ENCODE assay signal across 1 cellular context in the genomic region with DNA sequence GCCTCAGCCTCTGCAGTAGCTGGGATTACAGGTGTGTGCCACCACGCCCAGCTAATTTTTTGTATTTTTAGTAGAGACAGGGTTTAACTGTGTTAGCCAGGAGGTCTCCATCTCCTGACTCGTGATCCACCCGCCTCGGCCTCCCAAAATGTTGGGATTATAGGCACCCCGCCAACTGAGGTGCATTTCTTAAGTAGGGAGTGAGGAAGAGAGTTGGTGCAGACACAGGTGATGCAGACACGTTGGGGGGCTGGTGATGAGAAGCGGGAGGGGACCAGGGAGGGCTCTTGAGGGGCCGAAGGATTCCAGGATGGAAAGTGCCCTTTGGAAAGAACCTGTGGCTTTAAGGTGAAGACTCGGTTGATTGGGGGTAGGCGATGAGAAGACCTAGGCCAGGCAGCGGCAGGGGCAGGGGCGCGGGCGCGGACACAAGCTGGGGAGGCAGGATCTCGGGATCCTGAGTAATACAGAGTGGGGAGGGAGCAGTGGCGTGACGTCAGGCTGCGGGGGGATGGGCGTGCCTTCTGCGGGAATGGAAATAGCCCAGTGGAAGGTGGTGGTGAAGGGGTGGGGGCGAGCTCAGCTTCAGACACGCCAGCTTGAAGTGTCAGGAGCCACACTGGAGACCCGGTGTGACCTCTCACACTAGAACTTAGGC.
TF ChIP-seq lines count a peak whose summit lies in the region.

No MANE protein-coding gene starts in this region.

TF ChIP-seq in HepG2, 621 proteins besides CTCF, POLR2A, EP300 and RAD21:
- TF ChIP-seq CREM (IDR thresholded peaks at IDR 0.05), result peak; percentile 16; the same call in 1 of the 2 replicates
- no peak for TF ChIP-seq CREM (CRISPR knock-in tag; IDR thresholded peaks at IDR 0.05)
- no peak for TF ChIP-seq REXO4 (CRISPR knock-in tag; IDR thresholded peaks at IDR 0.05; ENCODE audit: borderline replicate concordance)
- no peak for TF ChIP-seq SSRP1 (CRISPR knock-in tag; IDR thresholded peaks at IDR 0.05)
- TF ChIP-seq ZNF432 (CRISPR knock-in tag; IDR thresholded peaks at IDR 0.05; ENCODE audit: borderline replicate concordance), result no peak
- TF ChIP-seq TEAD2 (CRISPR knock-in tag; IDR thresholded peaks at IDR 0.05), result no peak
- peak; percentile 80 for TF ChIP-seq CREB1 (IDR thresholded peaks at IDR 0.05)
- TF ChIP-seq CREB1 (CRISPR knock-in tag; IDR thresholded peaks at IDR 0.05), result no peak
- no peak for TF ChIP-seq PHF20 (CRISPR knock-in tag; IDR thresholded peaks at IDR 0.05)
- TF ChIP-seq, protein P1, sequence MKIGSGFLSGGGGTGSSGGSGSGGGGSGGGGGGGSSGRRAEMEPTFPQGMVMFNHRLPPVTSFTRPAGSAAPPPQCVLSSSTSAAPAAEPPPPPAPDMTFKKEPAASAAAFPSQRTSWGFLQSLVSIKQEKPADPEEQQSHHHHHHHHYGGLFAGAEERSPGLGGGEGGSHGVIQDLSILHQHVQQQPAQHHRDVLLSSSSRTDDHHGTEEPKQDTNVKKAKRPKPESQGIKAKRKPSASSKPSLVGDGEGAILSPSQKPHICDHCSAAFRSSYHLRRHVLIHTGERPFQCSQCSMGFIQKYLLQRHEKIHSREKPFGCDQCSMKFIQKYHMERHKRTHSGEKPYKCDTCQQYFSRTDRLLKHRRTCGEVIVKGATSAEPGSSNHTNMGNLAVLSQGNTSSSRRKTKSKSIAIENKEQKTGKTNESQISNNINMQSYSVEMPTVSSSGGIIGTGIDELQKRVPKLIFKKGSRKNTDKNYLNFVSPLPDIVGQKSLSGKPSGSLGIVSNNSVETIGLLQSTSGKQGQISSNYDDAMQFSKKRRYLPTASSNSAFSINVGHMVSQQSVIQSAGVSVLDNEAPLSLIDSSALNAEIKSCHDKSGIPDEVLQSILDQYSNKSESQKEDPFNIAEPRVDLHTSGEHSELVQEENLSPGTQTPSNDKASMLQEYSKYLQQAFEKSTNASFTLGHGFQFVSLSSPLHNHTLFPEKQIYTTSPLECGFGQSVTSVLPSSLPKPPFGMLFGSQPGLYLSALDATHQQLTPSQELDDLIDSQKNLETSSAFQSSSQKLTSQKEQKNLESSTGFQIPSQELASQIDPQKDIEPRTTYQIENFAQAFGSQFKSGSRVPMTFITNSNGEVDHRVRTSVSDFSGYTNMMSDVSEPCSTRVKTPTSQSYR (CRISPR knock-in tag; IDR thresholded peaks at IDR 0.05; ENCODE audit: borderline replicate concordance), result 0 out of 2 replicates have a peak, but pooled peaks have one; percentile 33
